Comparison of ENCODE assay signal across 3 cellular contexts in the genomic region with DNA sequence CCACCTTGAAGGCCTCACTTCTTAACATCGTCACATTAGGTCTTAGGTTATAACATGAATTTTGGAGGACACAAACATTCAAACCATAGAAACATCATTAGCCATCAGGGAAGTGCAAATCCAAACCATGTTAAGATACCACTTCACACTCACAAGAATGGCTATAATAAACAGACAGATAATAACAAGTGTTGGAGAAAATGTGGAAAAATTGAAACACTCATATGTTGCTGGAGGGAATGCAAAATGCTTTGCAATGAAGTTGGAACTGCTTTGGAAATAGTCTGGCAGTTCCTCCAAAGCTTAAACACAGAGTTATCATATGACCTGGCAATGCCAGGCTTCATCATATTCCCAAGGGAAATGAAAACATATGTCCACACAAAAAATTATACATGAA.
DNase-seq lines count a peak whose midpoint lies in the region; ATAC-seq, FAIRE-seq and TF ChIP-seq lines count a peak whose summit lies in the region.
"Not testable (repeated sequence)": the region's sequence is repeated elsewhere in the genome, so short reads cannot be mapped to it uniquely, and the experiment has no call there.

No MANE protein-coding gene starts in this region.

- intact Hi-C loops in K562 (cut with micrococcal nuclease) = not testable (repeated sequence)

- POLR2A ChIA-PET in HEK293 (lab: Yijun Ruan, JAX); K562 (lab: Yijun Ruan, JAX): not testable (repeated sequence)

- not testable (repeated sequence) for H3K36me3 ChIP-seq in HEK293 (ENCODE audit: control insufficient read depth in 2 of 2, insufficient read depth in 1 of 2, low read length in 2 of 2); K562 (ENCODE audit: control insufficient read depth, insufficient read depth, low read length)

- not testable (repeated sequence) for H3K79me2 ChIP-seq in K562 (ENCODE audit: control insufficient read depth, insufficient read depth, low read length)

- in situ Hi-C loops in K562 (cut with MboI) = not testable (repeated sequence)

- TF ChIP-seq CTCF in HEK293 (tag by site-specific recombination; IDR thresholded peaks at IDR 0.05); K562 (IDR thresholded peaks at IDR 0.05 in 2 of 3, conservative IDR thresholded peaks at IDR 0.05 in 1 of 3; ENCODE audit: insufficient read depth in 2 of 3, low read depth in 1 of 3, low read length in 3 of 3): not testable (repeated sequence)

- 100% methylated on average over 1 of the region's 1 CpG for whole genome bisulfite sequencing in K562 (ENCODE audit: insufficient coverage, low coverage, missing lambda C conversion rate)

- CTCF ChIA-PET in HEK293 (lab: Yijun Ruan, JAX); K562 (lab: Yijun Ruan, JAX; ENCODE audit: low intra/inter-chr PET ratio): not testable (repeated sequence)

- not testable (repeated sequence) for H3K9me3 ChIP-seq in HEK293 (ENCODE audit: control insufficient read depth, insufficient read depth, low read depth, low read length); K562 (replicated peaks; ENCODE audit: control insufficient read depth, insufficient read depth, low read depth, low read length)

- H3K9ac ChIP-seq in K562 (ENCODE audit: insufficient read depth in 1 of 2, low read depth in 2 of 2, low read length in 2 of 2) = not testable (repeated sequence)

- not testable (repeated sequence) for H2AFZ ChIP-seq in K562 (ENCODE audit: low read depth, low read length)

- not testable (repeated sequence) for BruUV-seq in K562 (replicated peaks; lab: Mats Ljungman, UMichigan)

- not testable (repeated sequence) for H3K4me3 ChIP-seq in HEK293 (ENCODE audit: low read depth, low read length); K562

- H4K20me1 ChIP-seq in K562 (replicated peaks; ENCODE audit: control insufficient read depth, insufficient read depth, low read length) = not testable (repeated sequence)

- not testable (repeated sequence) for H3K4me1 ChIP-seq in HEK293 (ENCODE audit: control insufficient read depth, insufficient read depth, low read length); K562 (replicated peaks in 1 of 2; ENCODE audit: control insufficient read depth in 2 of 2, insufficient read depth in 2 of 2, low read length in 2 of 2)

- ATAC-seq in K562 = not testable (repeated sequence)

- H3K9me1 ChIP-seq in K562 (ENCODE audit: control insufficient read depth, insufficient read depth, low read length) = not testable (repeated sequence)

- not testable (repeated sequence) for H3K27ac ChIP-seq in HEK293 (ENCODE audit: extremely low read depth, low read depth, low read length); K562 (ENCODE audit: extremely low read depth, low read depth, low read length)

- peak; percentile 2 for DNase-seq in NCI-H2171 treated with DMSO at 0.1 percent for 48 hours (lab: John Stamatoyannopoulos, UW)
- not testable (repeated sequence) for DNase-seq in K562 (ENCODE audit: extremely low read depth in 1 of 4, low spot score in 3 of 4)

- H3K27me3 ChIP-seq in K562 (ENCODE audit: control insufficient read depth in 2 of 2, insufficient read depth in 2 of 2, low read length in 2 of 2) = not testable (repeated sequence)

- TF ChIP-seq EP300 in K562 (IDR thresholded peaks at IDR 0.05; ENCODE audit: low read length) = not testable (repeated sequence)

- TF ChIP-seq RAD21 in K562 (CRISPR knock-in tag; conservative IDR thresholded peaks at IDR 0.05 in 1 of 2, IDR thresholded peaks at IDR 0.05 in 1 of 2) = not testable (repeated sequence)

- H3K4me2 ChIP-seq in K562 (ENCODE audit: insufficient read depth, low read length) = not testable (repeated sequence)

- not testable (repeated sequence) for TF ChIP-seq POLR2A in K562 (conservative IDR thresholded peaks at IDR 0.05)

- FAIRE-seq in K562 (lab: Jason Lieb, UNC) = not testable (repeated sequence)

TF ChIP-seq in HEK293, 187 proteins besides CTCF, POLR2A, EP300 and RAD21:
- peak; percentile 95 for TF ChIP-seq ZNF184 (tag by site-specific recombination; IDR thresholded peaks at IDR 0.05)

TF ChIP-seq in K562, 482 proteins besides CTCF, POLR2A, EP300 and RAD21:
- peak; percentile 26 for TF ChIP-seq RBM25 (IDR thresholded peaks at IDR 0.05; ENCODE audit: low read depth, low read length, severe bottlenecking)
